Comparison of ENCODE assay signal across 16 cellular contexts in genomic region chr9:79080536-79080935, GRCh38.
DNase-seq lines count a peak whose midpoint lies in the region; ATAC-seq and TF ChIP-seq lines count a peak whose summit lies in the region.
"Had no signal": no experiment of that assay in that cellular context is flagged by ENCODE, and none has a peak within 500 bp of the region (broad histone marks: within the 10 kb centered on the region; RNA-seq: fewer than 3 reads in every experiment).

No MANE protein-coding gene starts in this region.

- peaks cover 8% of the 10 kb centered on the region for H3K9me3 Mint-ChIP-seq in neural progenitor cell
- H3K9me3 Mint-ChIP-seq in WTC11 = peaks cover 3% of the 10 kb centered on the region; the same call in 1 of the 2 replicates

- H3K4me3 Mint-ChIP-seq in neural progenitor cell (no peak overlapping the region), WTC11 (no peak overlapping the region)

- H4K20me1 ChIP-seq in neural progenitor cell (ENCODE audit: low read depth) = no peaks in the 10 kb centered on the region

- DNase-seq in AG10803 (ENCODE audit: low read depth) (peak; percentile 9), HT1080 (ENCODE audit: low read depth) (peak; percentile 26), amniotic epithelial cell (ENCODE audit: low read depth) (peak; percentile 30), neural progenitor cell (ENCODE audit: low spot score) (no peak), WTC11 (ENCODE audit: low spot score) (no peak), posterior vena cava (ENCODE audit: low spot score) (no peak)
- DNase-seq: DMS 273 treated with DMSO at 0.1 percent for 48 hours, KBM-7, NCI-H1417, NCI-H1930, NCI-H2171 treated with DMSO at 0.1 percent for 48 hours, NCI-H510A had no signal

- peaks cover 8% of the 10 kb centered on the region for H3K4me1 ChIP-seq in neural progenitor cell

- H3K27ac Mint-ChIP-seq in neural progenitor cell = no peak overlapping the region
- no peak overlapping the region for H3K27ac Mint-ChIP-seq in WTC11

- H3K36me3 Mint-ChIP-seq in neural progenitor cell (no peaks in the 10 kb centered on the region), WTC11 (no peaks in the 10 kb centered on the region)

- H3K9ac ChIP-seq in neural progenitor cell = no peak overlapping the region

- TF ChIP-seq CTCF in AG10803 (conservative IDR thresholded peaks at IDR 0.05; ENCODE audit: low read length) (no peak), neural progenitor cell (IDR thresholded peaks at IDR 0.05) (no peak), WTC11 (IDR thresholded peaks at IDR 0.05) (no peak)

- no peaks in the 10 kb centered on the region for H3K27me3 ChIP-seq in neural progenitor cell

- H3K4me1 Mint-ChIP-seq in neural progenitor cell (no peaks in the 10 kb centered on the region), WTC11 (0 out of 2 replicates have a peak, but pooled peaks cover 2% of the 10 kb centered on the region)

- POLR2A ChIA-PET in WTC11 (lab: Charles Lee) = no interaction called here

- no peak overlapping the region for H3K4me2 ChIP-seq in neural progenitor cell

- H3K9me3 ChIP-seq in neural progenitor cell (ENCODE audit: low read depth) = no peaks in the 10 kb centered on the region

- H3K4me3 ChIP-seq in AG10803 (ENCODE audit: low read length) (no peak overlapping the region), neural progenitor cell (no peak overlapping the region)
- H3K4me3 ChIP-seq: GM12878 had no signal

- H3K27ac ChIP-seq in neural progenitor cell = no peak overlapping the region
- H3K27ac ChIP-seq: HL-60 had no signal

- no peak for ATAC-seq in WTC11
- ATAC-seq in HG03460 (IDR thresholded peaks at IDR 0.05; ENCODE audit: unreplicated experiment) = no peak
- no peak for ATAC-seq in HG03565 (IDR thresholded peaks at IDR 0.05; ENCODE audit: unreplicated experiment)
- ATAC-seq: GM12878 had no signal

- H2AFZ ChIP-seq in neural progenitor cell (replicated peaks) = peak overlapping the region; percentile 75

- no peaks in the 10 kb centered on the region for H3K79me2 ChIP-seq in neural progenitor cell (ENCODE audit: low read depth)

- H3F3A ChIP-seq in neural progenitor cell (ENCODE audit: low read depth) = no peaks in the 10 kb centered on the region

- H3K36me3 ChIP-seq in neural progenitor cell = no peaks in the 10 kb centered on the region

- H3K27me3 Mint-ChIP-seq in neural progenitor cell (ENCODE audit: insufficient read depth, low read depth) = no peaks in the 10 kb centered on the region
- no peaks in the 10 kb centered on the region for H3K27me3 Mint-ChIP-seq in WTC11 (ENCODE audit: low read depth)

- intact Hi-C loops in posterior vena cava (cut with DNase I) = no loop called here

- CTCF ChIA-PET in WTC11 (lab: Charles Lee) = no interaction called here

TF ChIP-seq in WTC11, 78 proteins besides CTCF, POLR2A, EP300 and RAD21:
- TF ChIP-seq SOX15 (CRISPR knock-in tag; IDR thresholded peaks at IDR 0.05) (no peak), SMAD3 (CRISPR knock-in tag; IDR thresholded peaks at IDR 0.05; ENCODE audit: borderline replicate concordance) (no peak), NR3C1 (CRISPR knock-in tag; conservative IDR thresholded peaks at IDR 0.05; ENCODE audit: low read depth) (no peak), RELA (CRISPR knock-in tag; IDR thresholded peaks at IDR 0.05; ENCODE audit: borderline replicate concordance) (no peak), USF1 (CRISPR knock-in tag; IDR thresholded peaks at IDR 0.05) (no peak), TP53 (CRISPR knock-in tag; IDR thresholded peaks at IDR 0.05) (no peak), ZNF232 (CRISPR knock-in tag; IDR thresholded peaks at IDR 0.05) (no peak), ZNF423 (CRISPR knock-in tag; IDR thresholded peaks at IDR 0.05) (no peak), TCF7 (CRISPR knock-in tag; IDR thresholded peaks at IDR 0.05; ENCODE audit: low read depth) (no peak), NR1H2 (CRISPR knock-in tag; IDR thresholded peaks at IDR 0.05) (no peak), E2F4 (CRISPR knock-in tag; IDR thresholded peaks at IDR 0.05; ENCODE audit: borderline replicate concordance, low read depth) (no peak), AR (CRISPR knock-in tag; IDR thresholded peaks at IDR 0.05) (no peak), ATF3 (CRISPR knock-in tag; conservative IDR thresholded peaks at IDR 0.05) (no peak), ZNF671 (CRISPR knock-in tag; IDR thresholded peaks at IDR 0.05) (no peak), MAX (CRISPR knock-in tag; IDR thresholded peaks at IDR 0.05) (no peak), JUN (CRISPR knock-in tag; IDR thresholded peaks at IDR 0.05) (no peak), ZNF532 (CRISPR knock-in tag; IDR thresholded peaks at IDR 0.05; ENCODE audit: borderline replicate concordance) (no peak)

Comparison
In these comparisons a context has a peak if more than half of its experiments do, and no peak if none do; other contexts are left out.
1. DNase-seq: peak in AG10803 (single experiment), HT1080 (single experiment) and amniotic epithelial cell (single experiment); none in neural progenitor cell (single experiment), WTC11 (single experiment) and posterior vena cava (single experiment).